Comparison of ENCODE assay signal across 1 cellular context in genomic region chr1:93740601-93741031, GRCh38.
TF ChIP-seq lines count a peak whose summit lies in the region.

No MANE protein-coding gene starts in this region.

TF ChIP-seq in IMR-90, 13 proteins besides CTCF, POLR2A, EP300 and RAD21 (continued from another document):
- TF ChIP-seq MAZ (IDR thresholded peaks at IDR 0.05; ENCODE audit: borderline replicate concordance, low read depth, low read length) (no peak), CHD1 (IDR thresholded peaks at IDR 0.05; ENCODE audit: low read depth, low read length) (no peak), USF2 (IDR thresholded peaks at IDR 0.05; ENCODE audit: low read depth, low read length) (no peak), FOS (IDR thresholded peaks at IDR 0.05; ENCODE audit: low read depth, low read length) (no peak)
